Comparison of ENCODE assay signal across 16 cellular contexts in the genomic region with DNA sequence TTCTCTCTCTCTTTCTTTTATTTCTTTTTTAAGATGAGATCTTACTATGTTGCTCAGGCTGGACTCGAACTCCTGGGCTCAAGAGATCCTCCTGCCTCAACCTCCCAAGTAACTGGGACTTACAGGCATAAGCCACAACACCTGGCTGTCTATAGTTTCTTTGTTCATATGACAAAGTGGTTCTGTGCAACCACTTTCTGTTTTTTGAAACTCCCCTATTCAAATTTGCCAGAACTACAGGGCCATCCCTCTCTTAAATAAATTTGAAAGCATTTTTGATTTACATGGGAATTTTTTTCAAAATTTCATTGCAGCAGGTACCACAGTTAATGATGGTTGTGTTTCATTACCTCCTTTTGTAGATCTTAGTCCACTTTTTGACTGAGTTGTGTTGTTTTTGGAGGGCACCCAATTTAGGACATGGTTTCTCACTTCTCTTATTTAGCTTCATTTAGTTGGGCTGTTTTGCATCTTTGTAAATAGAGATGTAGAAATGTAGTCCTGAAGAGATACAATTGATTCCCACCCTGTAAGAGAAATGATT.
DNase-seq lines count a peak whose midpoint lies in the region; ATAC-seq and TF ChIP-seq lines count a peak whose summit lies in the region.
"Had no signal": no experiment of that assay in that cellular context is flagged by ENCODE, and none has a peak within 500 bp of the region (broad histone marks: within the 10 kb centered on the region; RNA-seq: fewer than 3 reads in every experiment).

No MANE protein-coding gene starts in this region.

- POLR2A ChIA-PET in CD4-positive, alpha-beta T cell (lab: Charles Lee) = no interaction called here

- no peak overlapping the region for H3K4me3 ChIP-seq in left lung
- H3K4me3 ChIP-seq: coronary artery, gastroesophageal sphincter, left ventricle myocardium inferior had no signal

- no peak overlapping the region for H3K27ac ChIP-seq in left lung
- H3K27ac ChIP-seq in CD4-positive, alpha-beta T cell (ENCODE audit: low read depth, low read length) = no peak overlapping the region
- H3K27ac ChIP-seq: C4-2B, coronary artery, gastroesophageal sphincter, left ventricle myocardium inferior had no signal

- no peaks in the 10 kb centered on the region for H3K9me3 Mint-ChIP-seq in CD4-positive, alpha-beta T cell
- H3K9me3 Mint-ChIP-seq: activated naive CD4-positive, alpha-beta T cell treated with anti-CD3 and anti-CD28 coated beads, Interleukin-2, amount 50 U/mL, for 72 hours had no signal

- no peaks in the 10 kb centered on the region for H3K27me3 ChIP-seq in left lung
- no peaks in the 10 kb centered on the region for H3K27me3 ChIP-seq in CD4-positive, alpha-beta T cell (ENCODE audit: control insufficient read depth, insufficient read depth, low read length)
- H3K27me3 ChIP-seq: gastroesophageal sphincter had no signal

- H3K27ac Mint-ChIP-seq in CD4-positive, alpha-beta T cell = no peak overlapping the region

- H3K4me1 Mint-ChIP-seq in CD4-positive, alpha-beta T cell (ENCODE audit: low read depth) = peaks cover 7% of the 10 kb centered on the region

- DNase-seq in NCI-H1436 (lab: John Stamatoyannopoulos, UW) (no peak), left lung (no peak), NCI-H187 (lab: John Stamatoyannopoulos, UW) (no peak)
- DNase-seq in CD4-positive, alpha-beta T cell = no peak
- DNase-seq: activated CD4-positive, alpha-beta T cell treated with anti-CD3 and anti-CD28 coated beads for 4 hours; left ventricle myocardium inferior; NCI-H226; posterior cingulate gyrus had no signal

- ATAC-seq in GM18505 (IDR thresholded peaks at IDR 0.05; ENCODE audit: unreplicated experiment) = peak; percentile 92
- peak; percentile 60 for ATAC-seq in GM19468 (IDR thresholded peaks at IDR 0.05; ENCODE audit: extremely low read depth, unreplicated experiment)
- ATAC-seq in HG02938 (IDR thresholded peaks at IDR 0.05; ENCODE audit: unreplicated experiment) = peak; percentile 86
- peak; percentile 82 for ATAC-seq in HG03571 (IDR thresholded peaks at IDR 0.05; ENCODE audit: unreplicated experiment)
- ATAC-seq in left lung = no peak
- ATAC-seq in CD4-positive, alpha-beta T cell (ENCODE audit: poor library complexity) = no peak
- ATAC-seq: activated naive CD4-positive, alpha-beta T cell treated with anti-CD3 and anti-CD28 coated beads, Interleukin-2, amount 50 U/mL, for 72 hours; gastroesophageal sphincter had no signal

- intact Hi-C loops in left lung (cut with DNase I) = no loop called here
- intact Hi-C loops in CD4-positive, alpha-beta T cell (cut with DNase I, micrococcal nuclease) = no loop called here

- no peak overlapping the region for H3K4me3 Mint-ChIP-seq in CD4-positive, alpha-beta T cell

- TF ChIP-seq CTCF in left lung (IDR thresholded peaks at IDR 0.05) = no peak
- no peak for TF ChIP-seq CTCF in CD4-positive, alpha-beta T cell (IDR thresholded peaks at IDR 0.05)

- peaks cover 5% of the 10 kb centered on the region for H3K36me3 Mint-ChIP-seq in CD4-positive, alpha-beta T cell (ENCODE audit: low read depth)

- CTCF ChIA-PET in CD4-positive, alpha-beta T cell (lab: Charles Lee) = no interaction called here

- H3K4me1 ChIP-seq in left lung = peaks cover 0 to 3% of the 10 kb centered on the region in 2 donors
- H3K4me1 ChIP-seq: left ventricle myocardium inferior had no signal

- TF ChIP-seq POLR2A in GM18505 (IDR thresholded peaks at IDR 0.05; ENCODE audit: borderline replicate concordance, extremely low read depth, insufficient read depth, insufficient read length) = no peak

- H3K36me3 ChIP-seq in left lung = peaks cover 0 to 11% of the 10 kb centered on the region in 2 donors
- H3K36me3 ChIP-seq: gastroesophageal sphincter, left ventricle myocardium inferior had no signal

- H3K9me3 ChIP-seq in left lung = no peaks in the 10 kb centered on the region
- no peaks in the 10 kb centered on the region for H3K9me3 ChIP-seq in CD4-positive, alpha-beta T cell (ENCODE audit: control insufficient read depth, low read length)
- H3K9me3 ChIP-seq: gastroesophageal sphincter, left ventricle myocardium inferior had no signal

- H3K27me3 Mint-ChIP-seq in CD4-positive, alpha-beta T cell = no peaks in the 10 kb centered on the region

Comparison
In these comparisons a context has a peak if more than half of its experiments do, and no peak if none do; other contexts are left out.
1. ATAC-seq: peak in GM18505 (single experiment), GM19468 (single experiment), HG02938 (single experiment) and HG03571 (single experiment); none in left lung (single experiment) and CD4-positive, alpha-beta T cell (single experiment).